ENCODE assay signal across 9 cellular contexts in the genomic region with DNA sequence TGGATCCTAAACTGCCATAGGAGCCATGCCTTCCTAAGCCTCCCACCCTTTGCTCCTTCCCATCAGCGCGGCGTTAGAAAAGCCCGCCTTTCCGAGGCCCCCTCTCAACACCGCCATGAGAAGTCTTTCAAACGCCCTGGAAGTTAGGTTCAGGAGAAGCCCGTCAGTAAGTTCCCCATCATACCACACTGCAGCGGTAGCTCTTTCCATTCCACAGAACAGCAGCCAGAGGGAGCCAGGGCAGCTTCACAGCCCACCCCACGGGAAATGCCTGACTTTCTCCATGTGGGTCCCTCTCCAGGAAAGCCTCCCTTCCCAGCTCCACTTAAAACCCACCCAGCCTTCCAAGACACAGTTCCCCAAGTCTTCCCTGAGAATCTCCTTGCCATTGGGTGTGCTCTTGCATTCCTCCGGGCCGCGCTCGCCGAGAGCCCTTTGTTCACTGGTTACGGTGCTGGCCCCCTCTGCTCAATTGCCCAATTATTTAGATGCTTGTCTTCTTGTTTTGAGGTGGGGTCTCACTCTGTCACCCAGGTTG. TPM values are rescaled to one million over a fixed set of nuclear protein-coding genes. Genes with fewer than 3 reads are reported as not detected.
DNase-seq lines count a peak whose midpoint lies in the region; ATAC-seq, FAIRE-seq and TF ChIP-seq lines count a peak whose summit lies in the region.
"Had no signal": no experiment of that assay in that cellular context is flagged by ENCODE, and none has a peak within 500 bp of the region (broad histone marks: within the 10 kb centered on the region; RNA-seq: fewer than 3 reads in every experiment).

No MANE protein-coding gene starts in this region.

- peak overlapping the region; percentile 33 to 73 (median 67) for H3K4me3 Mint-ChIP-seq in CD8-positive, alpha-beta memory T cell

- H3K9me1 ChIP-seq in endothelial cell of umbilical vein (replicated peaks; ENCODE audit: control insufficient read depth, extremely low read depth, insufficient read depth, low read length), result no peaks in the 10 kb centered on the region

- peaks cover 0 to under 1% of the 10 kb centered on the region in 2 donors for H3K27me3 Mint-ChIP-seq in CD8-positive, alpha-beta memory T cell

- no peaks in the 10 kb centered on the region for H3K36me3 ChIP-seq in CD8-positive, alpha-beta memory T cell (ENCODE audit: insufficient read depth, low read length)
- H3K36me3 ChIP-seq in OCI-LY3 (replicated peaks; ENCODE audit: low read depth, low read length) (no peaks in the 10 kb centered on the region), endothelial cell of umbilical vein (ENCODE audit: control insufficient read depth in 2 of 2, extremely low read depth in 1 of 2, insufficient read depth in 2 of 2, low read length in 2 of 2) (no peaks in the 10 kb centered on the region), neutrophil (peaks cover 42% of the 10 kb centered on the region)

- peaks cover 37 to 50% (median 41%) of the 10 kb centered on the region in 3 donors for H3K4me1 Mint-ChIP-seq in CD8-positive, alpha-beta memory T cell

- no TSS peak for BruUV-seq in endothelial cell of umbilical vein (replicated peaks; lab: Mats Ljungman, UMichigan)

- H2AFZ ChIP-seq in OCI-LY3 (ENCODE audit: low read depth, low read length), result no peak overlapping the region
- peak overlapping the region; percentile 93 for H2AFZ ChIP-seq in endothelial cell of umbilical vein (ENCODE audit: low read depth, low read length)

- dilution Hi-C loops in endothelial cell of umbilical vein (cut with MboI; ENCODE audit: extremely low pct_ligation_motif_present, low sequenced_read_pairs), result no loop called here

- H3K27ac ChIP-seq in CD8-positive, alpha-beta memory T cell (ENCODE audit: low read depth, low read length), result peak overlapping the region; percentile 62
- H3K27ac ChIP-seq in OCI-LY3 (ENCODE audit: low read length) (no peak overlapping the region), endothelial cell of umbilical vein (ENCODE audit: insufficient read depth, low read depth, low read length) (no peak overlapping the region), neutrophil (peak overlapping the region; percentile 92)

- no peaks in the 10 kb centered on the region for H3K27me3 ChIP-seq in CD8-positive, alpha-beta memory T cell (ENCODE audit: insufficient read depth, low read length, poor library complexity, severe bottlenecking)
- H3K27me3 ChIP-seq in OCI-LY3 (ENCODE audit: low read depth, low read length) (peaks cover 35% of the 10 kb centered on the region), endothelial cell of umbilical vein (ENCODE audit: control insufficient read depth in 2 of 2, insufficient read depth in 2 of 2, low read length in 2 of 2) (no peaks in the 10 kb centered on the region), neutrophil (no peaks in the 10 kb centered on the region)

- CTCF ChIA-PET in CD8-positive, alpha-beta memory T cell (lab: Charles Lee), result interaction anchor here (1.1 to 4.0 kb wide), 8 partner anchors 9 to 62 kb away, joined by 4 to 22 read pairs (median 6); a partner anchor contains a TSS
- CTCF ChIA-PET in endothelial cell of umbilical vein (lab: Charles Lee), result interaction anchor here (0.6 to 5.9 kb wide), 18 partner anchors 8 to 80 kb away, joined by 3 to 123 read pairs (median 4); a partner anchor contains a TSS

- H4K20me1 ChIP-seq in OCI-LY3 (ENCODE audit: insufficient read depth, low read length) (no peaks in the 10 kb centered on the region), endothelial cell of umbilical vein (replicated peaks; ENCODE audit: control insufficient read depth, extremely low read depth, insufficient read depth, low read length) (no peaks in the 10 kb centered on the region)

- TF ChIP-seq POLR2A in endothelial cell of umbilical vein (IDR thresholded peaks at IDR 0.05; ENCODE audit: low read depth, low read length), result no peak

- POLR2A ChIA-PET in CD8-positive, alpha-beta memory T cell (lab: Charles Lee), result interaction anchor here (0.6 to 1.9 kb wide), 7 partner anchors 11 to 83 kb away, joined by 3 to 10 read pairs (median 4); a partner anchor contains a TSS
- POLR2A ChIA-PET in endothelial cell of umbilical vein (lab: Charles Lee), result no interaction called here

- intact Hi-C loops in endothelial cell of umbilical vein (cut with micrococcal nuclease), result loop anchor here (1.0 kb wide), 1 partner anchor 30 kb away; no protein-coding TSS in a partner anchor

- DNase-seq in CD8-positive, alpha-beta memory T cell, result no peak
- DNase-seq in endothelial cell of umbilical vein (ENCODE audit: low read depth, low spot score), result peak; percentile 35
- no peak for DNase-seq in SHP77 (lab: John Stamatoyannopoulos, UW)
- no peak for DNase-seq in cerebellum (ENCODE audit: low spot score)
- no peak for DNase-seq in RKO (ENCODE audit: low spot score)

- no peak overlapping the region for H3K9ac ChIP-seq in OCI-LY3 (ENCODE audit: low read length)
- H3K9ac ChIP-seq in endothelial cell of umbilical vein (replicated peaks; ENCODE audit: extremely low read depth, insufficient read depth, low read length), result no peak overlapping the region

- H3K27ac Mint-ChIP-seq in CD8-positive, alpha-beta memory T cell, result peak overlapping the region; percentile 81 to 97 (median 86)

- no peaks in the 10 kb centered on the region for H3K9me3 ChIP-seq in CD8-positive, alpha-beta memory T cell (ENCODE audit: low read length)
- no peaks in the 10 kb centered on the region for H3K9me3 ChIP-seq in OCI-LY3 (ENCODE audit: insufficient read depth, low read length)
- no peaks in the 10 kb centered on the region for H3K9me3 ChIP-seq in endothelial cell of umbilical vein (replicated peaks; ENCODE audit: control insufficient read depth, insufficient read depth, low read length)
- H3K9me3 ChIP-seq in neutrophil, result no peaks in the 10 kb centered on the region

- TF ChIP-seq CTCF in OCI-LY3 (IDR thresholded peaks at IDR 0.05; ENCODE audit: low read depth, low read length) (peak; percentile 24), endothelial cell of umbilical vein (IDR thresholded peaks at IDR 0.05; ENCODE audit: extremely low read depth in 1 of 2, insufficient read depth in 1 of 2, low read depth in 1 of 2, low read length in 2 of 2) (peak; percentile 12 to 61), neutrophil (IDR thresholded peaks at IDR 0.05) (peak; percentile 16)

- H3K4me3 ChIP-seq in CD8-positive, alpha-beta memory T cell (ENCODE audit: low read length), result peak overlapping the region; percentile 50
- peak overlapping the region; percentile 61 for H3K4me3 ChIP-seq in OCI-LY3 (ENCODE audit: low read length)
- H3K4me3 ChIP-seq in endothelial cell of umbilical vein (replicated peaks in 1 of 3; ENCODE audit: insufficient read depth in 1 of 3, low read depth in 1 of 3, low read length in 3 of 3), result no peak overlapping the region
- peak overlapping the region; percentile 41 to 53 for H3K4me3 ChIP-seq in neutrophil (ENCODE audit: low read depth in 1 of 2, low read length in 1 of 2)

- H3K4me2 ChIP-seq in OCI-LY3 (ENCODE audit: low read length), result peak overlapping the region; percentile 76; the same call in 1 of the 2 replicates
- H3K4me2 ChIP-seq in endothelial cell of umbilical vein (ENCODE audit: insufficient read depth, low read length), result no peak overlapping the region

- peaks cover 39% of the 10 kb centered on the region for H3K4me1 ChIP-seq in CD8-positive, alpha-beta memory T cell (ENCODE audit: insufficient read depth, low read length)
- peaks cover 9% of the 10 kb centered on the region for H3K4me1 ChIP-seq in OCI-LY3 (ENCODE audit: low read length)
- peaks cover 9% of the 10 kb centered on the region for H3K4me1 ChIP-seq in endothelial cell of umbilical vein (ENCODE audit: control insufficient read depth, extremely low read depth, insufficient read depth, low read length)
- H3K4me1 ChIP-seq in neutrophil (ENCODE audit: control insufficient read depth in 1 of 2, insufficient read depth in 1 of 2, low read depth in 1 of 2, low read length in 1 of 2), result peaks cover 83 to 89% of the 10 kb centered on the region in 2 experiments

- FAIRE-seq in endothelial cell of umbilical vein (lab: Jason Lieb, UNC), result peak; percentile 56

- H3K36me3 Mint-ChIP-seq in CD8-positive, alpha-beta memory T cell, result peaks cover 0 to 1% (median 0%) of the 10 kb centered on the region in 3 donors

- no peak for ATAC-seq in GM21737 (IDR thresholded peaks at IDR 0.05; ENCODE audit: unreplicated experiment)

- H3K79me2 ChIP-seq in OCI-LY3 (ENCODE audit: low read length), result no peaks in the 10 kb centered on the region
- H3K79me2 ChIP-seq in endothelial cell of umbilical vein (ENCODE audit: control insufficient read depth, insufficient read depth, low read length), result no peaks in the 10 kb centered on the region

- no peaks in the 10 kb centered on the region for H3K9me3 Mint-ChIP-seq in CD8-positive, alpha-beta memory T cell

RNA-seq across cellular contexts. Expression of a gene that starts 28.7 kb away (rescaled TPM):
- 10 to 100 TPM; 13.2 to 13.5 TPM for total RNA-seq in CD8-positive, alpha-beta memory T cell
- polyA plus RNA-seq in CD8-positive, alpha-beta memory T cell, result 7.2 TPM
- total RNA-seq in endothelial cell of umbilical vein, result 3.6 and 4.3 TPM in 2 replicates
- 1.8 and 2.2 TPM in 2 replicates for polyA plus RNA-seq in endothelial cell of umbilical vein
- 2.9 and 3.0 TPM in 2 replicates for polyA plus RNA-seq in endothelial cell of umbilical vein (2011; cell fraction: cytosol; rRNA removed)
- polyA plus RNA-seq in endothelial cell of umbilical vein (2011; cell fraction: nucleus; rRNA removed), result 2.4 and 3.5 TPM in 2 replicates
- 4.5 and 5.0 TPM in 2 replicates for polyA plus RNA-seq in endothelial cell of umbilical vein (2012)
- polyA minus RNA-seq in endothelial cell of umbilical vein, result 2.0 and 4.6 TPM in 2 replicates
- polyA minus RNA-seq in endothelial cell of umbilical vein (2011; cell fraction: cytosol; rRNA and poly(A)+ RNA removed), result 1.2 TPM
- polyA minus RNA-seq in endothelial cell of umbilical vein (2011; cell fraction: nucleus; rRNA and poly(A)+ RNA removed), result 1.8 and 3.3 TPM in 2 replicates
- total RNA-seq in cerebellum, result 32.9 TPM

RNA-seq across cellular contexts. Expression of a gene that starts 44.9 kb away (rescaled TPM):
- total RNA-seq in CD8-positive, alpha-beta memory T cell, result 10 to 100 TPM; 31.6 to 32.6 TPM
- polyA plus RNA-seq in CD8-positive, alpha-beta memory T cell, result 45.7 TPM
- 40.4 and 44.1 TPM in 2 replicates for total RNA-seq in endothelial cell of umbilical vein
- 46.2 and 76.3 TPM in 2 replicates for polyA plus RNA-seq in endothelial cell of umbilical vein
- 49.9 and 51.5 TPM in 2 replicates for polyA plus RNA-seq in endothelial cell of umbilical vein (2011; cell fraction: cytosol; rRNA removed)
- 40.3 and 50.6 TPM in 2 replicates for polyA plus RNA-seq in endothelial cell of umbilical vein (2011; cell fraction: nucleus; rRNA removed)
- polyA plus RNA-seq in endothelial cell of umbilical vein (2012), result 50.8 and 52.5 TPM in 2 replicates
- 63.1 and 67.8 TPM in 2 replicates for polyA minus RNA-seq in endothelial cell of umbilical vein
- 10.7 TPM for polyA minus RNA-seq in endothelial cell of umbilical vein (2011; cell fraction: cytosol; rRNA and poly(A)+ RNA removed)
- 26.5 and 33.4 TPM in 2 replicates for polyA minus RNA-seq in endothelial cell of umbilical vein (2011; cell fraction: nucleus; rRNA and poly(A)+ RNA removed)
- total RNA-seq in cerebellum, result 21.7 TPM

RNA-seq across cellular contexts. Expression of a gene that starts 56.0 kb away (rescaled TPM):
- not detected for total RNA-seq in CD8-positive, alpha-beta memory T cell
- not detected for polyA plus RNA-seq in CD8-positive, alpha-beta memory T cell
- not detected in 2 replicates for total RNA-seq in endothelial cell of umbilical vein
- 0.07 and 0.30 TPM in 2 replicates for polyA plus RNA-seq in endothelial cell of umbilical vein
- polyA plus RNA-seq in endothelial cell of umbilical vein (2011; cell fraction: cytosol; rRNA removed), result 0.13 TPM in 1 of 2 replicates, not detected in the other
- 2.5 and 3.1 TPM in 2 replicates for polyA plus RNA-seq in endothelial cell of umbilical vein (2011; cell fraction: nucleus; rRNA removed)
- 0.15 and 0.23 TPM in 2 replicates for polyA plus RNA-seq in endothelial cell of umbilical vein (2012)
- polyA minus RNA-seq in endothelial cell of umbilical vein, result not detected in 2 replicates
- not detected for polyA minus RNA-seq in endothelial cell of umbilical vein (2011; cell fraction: cytosol; rRNA and poly(A)+ RNA removed)
- 0.38 TPM in 1 of 2 replicates, not detected in the other for polyA minus RNA-seq in endothelial cell of umbilical vein (2011; cell fraction: nucleus; rRNA and poly(A)+ RNA removed)
- total RNA-seq in cerebellum, result not detected
- total RNA-seq: HT1080 had no signal

Comparison
In these comparisons a context has a peak if more than half of its experiments do, and no peak if none do; other contexts are left out.
1. H3K27ac ChIP-seq: peak in CD8-positive, alpha-beta memory T cell (single experiment) and neutrophil (single experiment); none in OCI-LY3 (single experiment) and endothelial cell of umbilical vein (single experiment).
2. H3K4me3 ChIP-seq: peak in CD8-positive, alpha-beta memory T cell (single experiment), OCI-LY3 (single experiment) and neutrophil (2 of 2); none in endothelial cell of umbilical vein (0 of 3).
3. Peak in every context shown above with its lines, with median percentiles within 50 percentile points of each other: CTCF ChIP-seq.